Comparison of ENCODE assay signal across 8 cellular contexts in genomic region chr6:118800394-118801071, GRCh38.
A peak's percentile ranks its signal among the peaks of the same experiment; 100 is the strongest.
DNase-seq lines count a peak whose midpoint lies in the region; ATAC-seq and TF ChIP-seq lines count a peak whose summit lies in the region.

No MANE protein-coding gene starts in this region.

- TF ChIP-seq CTCF in GM13976 (IDR thresholded peaks at IDR 0.05; ENCODE audit: borderline replicate concordance, control extremely low read depth, extremely low read depth, insufficient read depth, missing control alignments), result peak; percentile 91
- peak; percentile 90 for TF ChIP-seq CTCF in left ventricle myocardium inferior (IDR thresholded peaks at IDR 0.05; ENCODE audit: borderline replicate concordance)

- no peaks in the 10 kb centered on the region for H3K27me3 Mint-ChIP-seq in T-helper 1 cell treated with Interleukin-12 subunit alpha and Interleukin-12 subunit beta and Interleukin-4 antibody, amounts not matched to agents 30 μg/mL and 1 μg/mL, for 36 hours (ENCODE audit: low read depth)

- in situ Hi-C loops in GM13976 (cut with MboI; ENCODE audit: low sequenced_read_pairs, unreplicated experiment), result loop anchor here (25.0 kb wide), 1 partner anchor 513 kb away; no protein-coding TSS in a partner anchor

- no peaks in the 10 kb centered on the region for H3K36me3 ChIP-seq in left ventricle myocardium inferior

- H3K9me3 ChIP-seq in left ventricle myocardium inferior (replicated peaks), result no peaks in the 10 kb centered on the region

- peak overlapping the region; percentile 59 for H3K4me3 Mint-ChIP-seq in T-helper 1 cell treated with Interleukin-12 subunit alpha and Interleukin-12 subunit beta and Interleukin-4 antibody, amounts not matched to agents 30 μg/mL and 1 μg/mL, for 36 hours

- peaks cover 19% of the 10 kb centered on the region for H3K36me3 Mint-ChIP-seq in T-helper 1 cell treated with Interleukin-12 subunit alpha and Interleukin-12 subunit beta and Interleukin-4 antibody, amounts not matched to agents 30 μg/mL and 1 μg/mL, for 36 hours (ENCODE audit: low read depth)

- no peaks in the 10 kb centered on the region for H3K27me3 ChIP-seq in left ventricle myocardium inferior (ENCODE audit: low read depth)

- peak overlapping the region; percentile 67 for H3K27ac Mint-ChIP-seq in T-helper 1 cell treated with Interleukin-12 subunit alpha and Interleukin-12 subunit beta and Interleukin-4 antibody, amounts not matched to agents 30 μg/mL and 1 μg/mL, for 36 hours

- intact Hi-C loops in left ventricle myocardium inferior (cut with micrococcal nuclease), result no loop called here

- H3K27ac ChIP-seq in left ventricle myocardium inferior (replicated peaks), result no peak overlapping the region

- peak; percentile 97 for ATAC-seq in HG02870 (IDR thresholded peaks at IDR 0.05; ENCODE audit: unreplicated experiment)

- H3K4me3 ChIP-seq in left ventricle myocardium inferior, result peak overlapping the region; percentile 18

- peak; percentile 82 for DNase-seq in GM13976 (ENCODE audit: low spot score)
- DNase-seq in NCI-H146 treated with DMSO at 0.1 percent for 48 hours (lab: John Stamatoyannopoulos, UW; ENCODE audit: unreplicated experiment), result peak; percentile 68
- DNase-seq in amygdala (lab: John Stamatoyannopoulos, UW), result peak in 54 of 56 donors; percentile 7 to 98 (median 74)
- DNase-seq in left ventricle myocardium inferior, result peak; percentile 61
- peak; percentile 79 for DNase-seq in renal cortical epithelial cell (ENCODE audit: low read depth)
- DNase-seq in mesenteric fat pad (ENCODE audit: low spot score), result no peak

- peaks cover 32% of the 10 kb centered on the region for H3K4me1 Mint-ChIP-seq in T-helper 1 cell treated with Interleukin-12 subunit alpha and Interleukin-12 subunit beta and Interleukin-4 antibody, amounts not matched to agents 30 μg/mL and 1 μg/mL, for 36 hours (ENCODE audit: low read depth)

- H3K9me3 Mint-ChIP-seq in T-helper 1 cell treated with Interleukin-12 subunit alpha and Interleukin-12 subunit beta and Interleukin-4 antibody, amounts not matched to agents 30 μg/mL and 1 μg/mL, for 36 hours, result peaks cover 12% of the 10 kb centered on the region

- H3K4me1 ChIP-seq in left ventricle myocardium inferior, result peaks cover 5% of the 10 kb centered on the region
